In the genomic region with DNA sequence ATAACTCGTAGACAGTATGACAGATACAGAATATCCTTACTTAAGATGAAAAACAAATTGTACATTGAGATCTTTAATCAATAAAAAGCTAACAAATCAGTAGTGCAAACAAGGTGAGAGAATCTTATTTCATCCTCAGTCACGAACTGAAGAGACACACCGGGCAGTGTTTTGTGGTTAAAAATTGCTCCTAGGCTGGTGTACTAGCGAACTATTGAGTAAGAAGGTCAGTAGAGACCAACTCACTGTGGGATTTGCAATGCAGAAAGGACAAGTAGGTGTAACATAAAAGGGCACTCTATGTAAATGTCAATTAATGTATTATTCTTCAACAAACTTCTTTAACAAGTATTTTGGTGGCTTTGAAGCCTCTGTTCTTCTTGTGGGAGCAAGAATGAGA, we compare ENCODE assay signal across 16 cellular contexts.
DNase-seq lines count a peak whose midpoint lies in the region; ATAC-seq and TF ChIP-seq lines count a peak whose summit lies in the region.
"Had no signal": no experiment of that assay in that cellular context is flagged by ENCODE, and none has a peak within 500 bp of the region (broad histone marks: within the 10 kb centered on the region; RNA-seq: fewer than 3 reads in every experiment).

No MANE protein-coding gene starts in this region.

- H3K36me3 ChIP-seq in liver (ENCODE audit: control insufficient read depth in 4 of 4, insufficient read depth in 3 of 4, low read depth in 1 of 4, low read length in 3 of 4): no peaks in the 10 kb centered on the region
- H3K36me3 ChIP-seq: BLaER1 treated with 17β-estradiol and CSF1 and Interleukin-3, amounts not matched to agents 10 nM and 100 nM had no signal

- no peaks in the 10 kb centered on the region for H3K9me3 ChIP-seq in liver (ENCODE audit: control insufficient read depth in 4 of 4, low read length in 3 of 4)
- H3K9me3 ChIP-seq: A549; BLaER1 treated with 17β-estradiol and CSF1 and Interleukin-3, amounts not matched to agents 10 nM and 100 nM; Caco-2 had no signal

- ATAC-seq in left lobe of liver (peak; percentile 97), GM21737 (IDR thresholded peaks at IDR 0.05; ENCODE audit: unreplicated experiment) (no peak)
- ATAC-seq: A549; CD8-positive, alpha-beta T cell had no signal

- 44% methylated on average over 4 of the region's 4 CpGs for WGBS in liver

- no peak overlapping the region for H3K4me3 ChIP-seq in liver (ENCODE audit: low read depth in 1 of 3, low read length in 3 of 3)
- H3K4me3 ChIP-seq: A549; BLaER1 treated with 17β-estradiol and CSF1 and Interleukin-3, amounts not matched to agents 10 nM and 100 nM had no signal

- H3K27me3 ChIP-seq in liver (ENCODE audit: control insufficient read depth in 4 of 4, insufficient read depth in 4 of 4, low read length in 3 of 4): no peaks in the 10 kb centered on the region
- H3K27me3 ChIP-seq: BLaER1 treated with 17β-estradiol and CSF1 and Interleukin-3, amounts not matched to agents 10 nM and 100 nM had no signal

- no peak overlapping the region for H3K27ac ChIP-seq in liver (ENCODE audit: low read depth in 1 of 2, low read length in 2 of 2)
- H3K27ac ChIP-seq: 22Rv1; A549; BLaER1 treated with 17β-estradiol and CSF1 and Interleukin-3, amounts not matched to agents 10 nM and 100 nM; C4-2B had no signal

- H3K9ac ChIP-seq in liver (ENCODE audit: low read depth in 1 of 2, low read length in 2 of 2): no peak overlapping the region
- H3K9ac ChIP-seq: BLaER1 treated with 17β-estradiol and CSF1 and Interleukin-3, amounts not matched to agents 10 nM and 100 nM had no signal

- no peak for TF ChIP-seq CTCF in liver (IDR thresholded peaks at IDR 0.05; ENCODE audit: low read depth, low read length, missing input control)

- peak; percentile 36 to 60 for TF ChIP-seq RAD21 in liver (IDR thresholded peaks at IDR 0.05)

- no peak for DNase-seq in left lobe of liver (ENCODE audit: low spot score)
- peak; percentile 15 for DNase-seq in renal cortical epithelial cell (ENCODE audit: low read depth)
- DNase-seq in activated CD4-positive, alpha-beta T cell treated with anti-CD3 and anti-CD28 coated beads for 1 hour: no peak
- DNase-seq: AML-193; Caco-2; Calu3; CD4-positive, alpha-beta T cell; CD8-positive, alpha-beta T cell; DMS79 treated with DMSO at 0.1 percent for 48 hours; GF-D8 had no signal

- H3K4me1 ChIP-seq in liver (ENCODE audit: control insufficient read depth in 4 of 4, insufficient read depth in 4 of 4, low read length in 3 of 4): peaks cover 0 to 4% (median 0%) of the 10 kb centered on the region in 4 donors
- H3K4me1 ChIP-seq: A549, Caco-2 had no signal

TF ChIP-seq in liver, 16 proteins besides CTCF, POLR2A, EP300 and RAD21:
- no peak for TF ChIP-seq FOXA1 (IDR thresholded peaks at IDR 0.05)
- TF ChIP-seq HNF4G (IDR thresholded peaks at IDR 0.05): peak; percentile 29
- peak; percentile 64 to 67 for TF ChIP-seq RXRA (IDR thresholded peaks at IDR 0.05)
- TF ChIP-seq JUND (IDR thresholded peaks at IDR 0.05): peak in 1 of 2 donors; percentile 20
- no peak for TF ChIP-seq EGR1 (IDR thresholded peaks at IDR 0.05; ENCODE audit: low read depth in 2 of 2)
- TF ChIP-seq FOXA2 (IDR thresholded peaks at IDR 0.05): no peak
- TF ChIP-seq, protein P1, sequence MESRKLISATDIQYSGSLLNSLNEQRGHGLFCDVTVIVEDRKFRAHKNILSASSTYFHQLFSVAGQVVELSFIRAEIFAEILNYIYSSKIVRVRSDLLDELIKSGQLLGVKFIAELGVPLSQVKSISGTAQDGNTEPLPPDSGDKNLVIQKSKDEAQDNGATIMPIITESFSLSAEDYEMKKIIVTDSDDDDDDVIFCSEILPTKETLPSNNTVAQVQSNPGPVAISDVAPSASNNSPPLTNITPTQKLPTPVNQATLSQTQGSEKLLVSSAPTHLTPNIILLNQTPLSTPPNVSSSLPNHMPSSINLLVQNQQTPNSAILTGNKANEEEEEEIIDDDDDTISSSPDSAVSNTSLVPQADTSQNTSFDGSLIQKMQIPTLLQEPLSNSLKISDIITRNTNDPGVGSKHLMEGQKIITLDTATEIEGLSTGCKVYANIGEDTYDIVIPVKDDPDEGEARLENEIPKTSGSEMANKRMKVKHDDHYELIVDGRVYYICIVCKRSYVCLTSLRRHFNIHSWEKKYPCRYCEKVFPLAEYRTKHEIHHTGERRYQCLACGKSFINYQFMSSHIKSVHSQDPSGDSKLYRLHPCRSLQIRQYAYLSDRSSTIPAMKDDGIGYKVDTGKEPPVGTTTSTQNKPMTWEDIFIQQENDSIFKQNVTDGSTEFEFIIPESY (IDR thresholded peaks at IDR 0.05): no peak
- no peak for TF ChIP-seq YY1 (IDR thresholded peaks at IDR 0.05)
- TF ChIP-seq, protein P2, sequence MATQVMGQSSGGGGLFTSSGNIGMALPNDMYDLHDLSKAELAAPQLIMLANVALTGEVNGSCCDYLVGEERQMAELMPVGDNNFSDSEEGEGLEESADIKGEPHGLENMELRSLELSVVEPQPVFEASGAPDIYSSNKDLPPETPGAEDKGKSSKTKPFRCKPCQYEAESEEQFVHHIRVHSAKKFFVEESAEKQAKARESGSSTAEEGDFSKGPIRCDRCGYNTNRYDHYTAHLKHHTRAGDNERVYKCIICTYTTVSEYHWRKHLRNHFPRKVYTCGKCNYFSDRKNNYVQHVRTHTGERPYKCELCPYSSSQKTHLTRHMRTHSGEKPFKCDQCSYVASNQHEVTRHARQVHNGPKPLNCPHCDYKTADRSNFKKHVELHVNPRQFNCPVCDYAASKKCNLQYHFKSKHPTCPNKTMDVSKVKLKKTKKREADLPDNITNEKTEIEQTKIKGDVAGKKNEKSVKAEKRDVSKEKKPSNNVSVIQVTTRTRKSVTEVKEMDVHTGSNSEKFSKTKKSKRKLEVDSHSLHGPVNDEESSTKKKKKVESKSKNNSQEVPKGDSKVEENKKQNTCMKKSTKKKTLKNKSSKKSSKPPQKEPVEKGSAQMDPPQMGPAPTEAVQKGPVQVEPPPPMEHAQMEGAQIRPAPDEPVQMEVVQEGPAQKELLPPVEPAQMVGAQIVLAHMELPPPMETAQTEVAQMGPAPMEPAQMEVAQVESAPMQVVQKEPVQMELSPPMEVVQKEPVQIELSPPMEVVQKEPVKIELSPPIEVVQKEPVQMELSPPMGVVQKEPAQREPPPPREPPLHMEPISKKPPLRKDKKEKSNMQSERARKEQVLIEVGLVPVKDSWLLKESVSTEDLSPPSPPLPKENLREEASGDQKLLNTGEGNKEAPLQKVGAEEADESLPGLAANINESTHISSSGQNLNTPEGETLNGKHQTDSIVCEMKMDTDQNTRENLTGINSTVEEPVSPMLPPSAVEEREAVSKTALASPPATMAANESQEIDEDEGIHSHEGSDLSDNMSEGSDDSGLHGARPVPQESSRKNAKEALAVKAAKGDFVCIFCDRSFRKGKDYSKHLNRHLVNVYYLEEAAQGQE (IDR thresholded peaks at IDR 0.05): no peak
- peak; percentile 10 for TF ChIP-seq NR2F2 (IDR thresholded peaks at IDR 0.05)
- TF ChIP-seq, protein P3, sequence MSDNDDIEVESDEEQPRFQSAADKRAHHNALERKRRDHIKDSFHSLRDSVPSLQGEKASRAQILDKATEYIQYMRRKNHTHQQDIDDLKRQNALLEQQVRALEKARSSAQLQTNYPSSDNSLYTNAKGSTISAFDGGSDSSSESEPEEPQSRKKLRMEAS (IDR thresholded peaks at IDR 0.05): no peak
- TF ChIP-seq HNF4A (conservative IDR thresholded peaks at IDR 0.05): peak; percentile 76
- peak; percentile 25 for TF ChIP-seq SP1 (IDR thresholded peaks at IDR 0.05)
